ENCODE assay signal across 1 cellular context in the genomic region with DNA sequence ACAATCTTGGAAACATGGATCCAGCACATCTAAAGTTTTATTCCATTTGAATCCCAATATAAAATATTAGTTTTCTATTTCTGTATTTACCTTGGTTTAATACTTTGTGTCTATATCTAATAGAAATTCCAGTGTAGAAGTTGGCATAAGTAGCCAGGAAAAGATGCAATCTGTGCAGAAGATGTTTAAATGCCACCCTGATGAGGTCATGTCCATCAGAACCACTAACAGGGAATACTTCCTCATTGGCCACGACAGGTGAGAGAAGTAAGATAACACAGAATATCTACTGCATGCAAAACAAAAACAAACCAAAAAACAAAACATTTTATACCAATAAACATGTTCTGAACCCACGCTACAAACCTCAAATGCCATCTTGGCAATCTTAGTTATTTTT.
TF ChIP-seq lines count a peak whose summit lies in the region.

No MANE protein-coding gene starts in this region.

TF ChIP-seq in WTC11, 78 proteins besides CTCF, POLR2A, EP300 and RAD21 (continued from another document):
- TF ChIP-seq, protein P1, sequence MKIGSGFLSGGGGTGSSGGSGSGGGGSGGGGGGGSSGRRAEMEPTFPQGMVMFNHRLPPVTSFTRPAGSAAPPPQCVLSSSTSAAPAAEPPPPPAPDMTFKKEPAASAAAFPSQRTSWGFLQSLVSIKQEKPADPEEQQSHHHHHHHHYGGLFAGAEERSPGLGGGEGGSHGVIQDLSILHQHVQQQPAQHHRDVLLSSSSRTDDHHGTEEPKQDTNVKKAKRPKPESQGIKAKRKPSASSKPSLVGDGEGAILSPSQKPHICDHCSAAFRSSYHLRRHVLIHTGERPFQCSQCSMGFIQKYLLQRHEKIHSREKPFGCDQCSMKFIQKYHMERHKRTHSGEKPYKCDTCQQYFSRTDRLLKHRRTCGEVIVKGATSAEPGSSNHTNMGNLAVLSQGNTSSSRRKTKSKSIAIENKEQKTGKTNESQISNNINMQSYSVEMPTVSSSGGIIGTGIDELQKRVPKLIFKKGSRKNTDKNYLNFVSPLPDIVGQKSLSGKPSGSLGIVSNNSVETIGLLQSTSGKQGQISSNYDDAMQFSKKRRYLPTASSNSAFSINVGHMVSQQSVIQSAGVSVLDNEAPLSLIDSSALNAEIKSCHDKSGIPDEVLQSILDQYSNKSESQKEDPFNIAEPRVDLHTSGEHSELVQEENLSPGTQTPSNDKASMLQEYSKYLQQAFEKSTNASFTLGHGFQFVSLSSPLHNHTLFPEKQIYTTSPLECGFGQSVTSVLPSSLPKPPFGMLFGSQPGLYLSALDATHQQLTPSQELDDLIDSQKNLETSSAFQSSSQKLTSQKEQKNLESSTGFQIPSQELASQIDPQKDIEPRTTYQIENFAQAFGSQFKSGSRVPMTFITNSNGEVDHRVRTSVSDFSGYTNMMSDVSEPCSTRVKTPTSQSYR (CRISPR knock-in tag; IDR thresholded peaks at IDR 0.05) = no peak
- TF ChIP-seq, protein P2, sequence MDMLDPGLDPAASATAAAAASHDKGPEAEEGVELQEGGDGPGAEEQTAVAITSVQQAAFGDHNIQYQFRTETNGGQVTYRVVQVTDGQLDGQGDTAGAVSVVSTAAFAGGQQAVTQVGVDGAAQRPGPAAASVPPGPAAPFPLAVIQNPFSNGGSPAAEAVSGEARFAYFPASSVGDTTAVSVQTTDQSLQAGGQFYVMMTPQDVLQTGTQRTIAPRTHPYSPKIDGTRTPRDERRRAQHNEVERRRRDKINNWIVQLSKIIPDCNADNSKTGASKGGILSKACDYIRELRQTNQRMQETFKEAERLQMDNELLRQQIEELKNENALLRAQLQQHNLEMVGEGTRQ (CRISPR knock-in tag; IDR thresholded peaks at IDR 0.05) = no peak
- TF ChIP-seq, protein P3, sequence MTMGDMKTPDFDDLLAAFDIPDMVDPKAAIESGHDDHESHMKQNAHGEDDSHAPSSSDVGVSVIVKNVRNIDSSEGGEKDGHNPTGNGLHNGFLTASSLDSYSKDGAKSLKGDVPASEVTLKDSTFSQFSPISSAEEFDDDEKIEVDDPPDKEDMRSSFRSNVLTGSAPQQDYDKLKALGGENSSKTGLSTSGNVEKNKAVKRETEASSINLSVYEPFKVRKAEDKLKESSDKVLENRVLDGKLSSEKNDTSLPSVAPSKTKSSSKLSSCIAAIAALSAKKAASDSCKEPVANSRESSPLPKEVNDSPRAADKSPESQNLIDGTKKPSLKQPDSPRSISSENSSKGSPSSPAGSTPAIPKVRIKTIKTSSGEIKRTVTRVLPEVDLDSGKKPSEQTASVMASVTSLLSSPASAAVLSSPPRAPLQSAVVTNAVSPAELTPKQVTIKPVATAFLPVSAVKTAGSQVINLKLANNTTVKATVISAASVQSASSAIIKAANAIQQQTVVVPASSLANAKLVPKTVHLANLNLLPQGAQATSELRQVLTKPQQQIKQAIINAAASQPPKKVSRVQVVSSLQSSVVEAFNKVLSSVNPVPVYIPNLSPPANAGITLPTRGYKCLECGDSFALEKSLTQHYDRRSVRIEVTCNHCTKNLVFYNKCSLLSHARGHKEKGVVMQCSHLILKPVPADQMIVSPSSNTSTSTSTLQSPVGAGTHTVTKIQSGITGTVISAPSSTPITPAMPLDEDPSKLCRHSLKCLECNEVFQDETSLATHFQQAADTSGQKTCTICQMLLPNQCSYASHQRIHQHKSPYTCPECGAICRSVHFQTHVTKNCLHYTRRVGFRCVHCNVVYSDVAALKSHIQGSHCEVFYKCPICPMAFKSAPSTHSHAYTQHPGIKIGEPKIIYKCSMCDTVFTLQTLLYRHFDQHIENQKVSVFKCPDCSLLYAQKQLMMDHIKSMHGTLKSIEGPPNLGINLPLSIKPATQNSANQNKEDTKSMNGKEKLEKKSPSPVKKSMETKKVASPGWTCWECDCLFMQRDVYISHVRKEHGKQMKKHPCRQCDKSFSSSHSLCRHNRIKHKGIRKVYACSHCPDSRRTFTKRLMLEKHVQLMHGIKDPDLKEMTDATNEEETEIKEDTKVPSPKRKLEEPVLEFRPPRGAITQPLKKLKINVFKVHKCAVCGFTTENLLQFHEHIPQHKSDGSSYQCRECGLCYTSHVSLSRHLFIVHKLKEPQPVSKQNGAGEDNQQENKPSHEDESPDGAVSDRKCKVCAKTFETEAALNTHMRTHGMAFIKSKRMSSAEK (CRISPR knock-in tag; IDR thresholded peaks at IDR 0.05; ENCODE audit: borderline replicate concordance) = no peak
- TF ChIP-seq, protein P4, sequence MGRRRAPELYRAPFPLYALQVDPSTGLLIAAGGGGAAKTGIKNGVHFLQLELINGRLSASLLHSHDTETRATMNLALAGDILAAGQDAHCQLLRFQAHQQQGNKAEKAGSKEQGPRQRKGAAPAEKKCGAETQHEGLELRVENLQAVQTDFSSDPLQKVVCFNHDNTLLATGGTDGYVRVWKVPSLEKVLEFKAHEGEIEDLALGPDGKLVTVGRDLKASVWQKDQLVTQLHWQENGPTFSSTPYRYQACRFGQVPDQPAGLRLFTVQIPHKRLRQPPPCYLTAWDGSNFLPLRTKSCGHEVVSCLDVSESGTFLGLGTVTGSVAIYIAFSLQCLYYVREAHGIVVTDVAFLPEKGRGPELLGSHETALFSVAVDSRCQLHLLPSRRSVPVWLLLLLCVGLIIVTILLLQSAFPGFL (CRISPR knock-in tag; IDR thresholded peaks at IDR 0.05; ENCODE audit: borderline replicate concordance) = no peak
- TF ChIP-seq, protein P5, sequence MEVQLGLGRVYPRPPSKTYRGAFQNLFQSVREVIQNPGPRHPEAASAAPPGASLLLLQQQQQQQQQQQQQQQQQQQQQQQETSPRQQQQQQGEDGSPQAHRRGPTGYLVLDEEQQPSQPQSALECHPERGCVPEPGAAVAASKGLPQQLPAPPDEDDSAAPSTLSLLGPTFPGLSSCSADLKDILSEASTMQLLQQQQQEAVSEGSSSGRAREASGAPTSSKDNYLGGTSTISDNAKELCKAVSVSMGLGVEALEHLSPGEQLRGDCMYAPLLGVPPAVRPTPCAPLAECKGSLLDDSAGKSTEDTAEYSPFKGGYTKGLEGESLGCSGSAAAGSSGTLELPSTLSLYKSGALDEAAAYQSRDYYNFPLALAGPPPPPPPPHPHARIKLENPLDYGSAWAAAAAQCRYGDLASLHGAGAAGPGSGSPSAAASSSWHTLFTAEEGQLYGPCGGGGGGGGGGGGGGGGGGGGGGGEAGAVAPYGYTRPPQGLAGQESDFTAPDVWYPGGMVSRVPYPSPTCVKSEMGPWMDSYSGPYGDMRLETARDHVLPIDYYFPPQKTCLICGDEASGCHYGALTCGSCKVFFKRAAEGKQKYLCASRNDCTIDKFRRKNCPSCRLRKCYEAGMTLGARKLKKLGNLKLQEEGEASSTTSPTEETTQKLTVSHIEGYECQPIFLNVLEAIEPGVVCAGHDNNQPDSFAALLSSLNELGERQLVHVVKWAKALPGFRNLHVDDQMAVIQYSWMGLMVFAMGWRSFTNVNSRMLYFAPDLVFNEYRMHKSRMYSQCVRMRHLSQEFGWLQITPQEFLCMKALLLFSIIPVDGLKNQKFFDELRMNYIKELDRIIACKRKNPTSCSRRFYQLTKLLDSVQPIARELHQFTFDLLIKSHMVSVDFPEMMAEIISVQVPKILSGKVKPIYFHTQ (CRISPR knock-in tag; IDR thresholded peaks at IDR 0.05) = no peak
- TF ChIP-seq EMX1 (CRISPR knock-in tag; IDR thresholded peaks at IDR 0.05) (no peak), PRRX2 (CRISPR knock-in tag; IDR thresholded peaks at IDR 0.05) (no peak), NFYB (CRISPR knock-in tag; conservative IDR thresholded peaks at IDR 0.05; ENCODE audit: low read depth) (no peak), ZNF396 (CRISPR knock-in tag; IDR thresholded peaks at IDR 0.05; ENCODE audit: borderline replicate concordance) (no peak), JAZF1 (CRISPR knock-in tag; IDR thresholded peaks at IDR 0.05) (no peak)
- TF ChIP-seq, protein P6, sequence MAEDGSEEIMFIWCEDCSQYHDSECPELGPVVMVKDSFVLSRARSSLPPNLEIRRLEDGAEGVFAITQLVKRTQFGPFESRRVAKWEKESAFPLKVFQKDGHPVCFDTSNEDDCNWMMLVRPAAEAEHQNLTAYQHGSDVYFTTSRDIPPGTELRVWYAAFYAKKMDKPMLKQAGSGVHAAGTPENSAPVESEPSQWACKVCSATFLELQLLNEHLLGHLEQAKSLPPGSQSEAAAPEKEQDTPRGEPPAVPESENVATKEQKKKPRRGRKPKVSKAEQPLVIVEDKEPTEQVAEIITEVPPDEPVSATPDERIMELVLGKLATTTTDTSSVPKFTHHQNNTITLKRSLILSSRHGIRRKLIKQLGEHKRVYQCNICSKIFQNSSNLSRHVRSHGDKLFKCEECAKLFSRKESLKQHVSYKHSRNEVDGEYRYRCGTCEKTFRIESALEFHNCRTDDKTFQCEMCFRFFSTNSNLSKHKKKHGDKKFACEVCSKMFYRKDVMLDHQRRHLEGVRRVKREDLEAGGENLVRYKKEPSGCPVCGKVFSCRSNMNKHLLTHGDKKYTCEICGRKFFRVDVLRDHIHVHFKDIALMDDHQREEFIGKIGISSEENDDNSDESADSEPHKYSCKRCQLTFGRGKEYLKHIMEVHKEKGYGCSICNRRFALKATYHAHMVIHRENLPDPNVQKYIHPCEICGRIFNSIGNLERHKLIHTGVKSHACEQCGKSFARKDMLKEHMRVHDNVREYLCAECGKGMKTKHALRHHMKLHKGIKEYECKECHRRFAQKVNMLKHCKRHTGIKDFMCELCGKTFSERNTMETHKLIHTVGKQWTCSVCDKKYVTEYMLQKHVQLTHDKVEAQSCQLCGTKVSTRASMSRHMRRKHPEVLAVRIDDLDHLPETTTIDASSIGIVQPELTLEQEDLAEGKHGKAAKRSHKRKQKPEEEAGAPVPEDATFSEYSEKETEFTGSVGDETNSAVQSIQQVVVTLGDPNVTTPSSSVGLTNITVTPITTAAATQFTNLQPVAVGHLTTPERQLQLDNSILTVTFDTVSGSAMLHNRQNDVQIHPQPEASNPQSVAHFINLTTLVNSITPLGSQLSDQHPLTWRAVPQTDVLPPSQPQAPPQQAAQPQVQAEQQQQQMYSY (CRISPR knock-in tag; IDR thresholded peaks at IDR 0.05) = no peak
- TF ChIP-seq, protein P7, sequence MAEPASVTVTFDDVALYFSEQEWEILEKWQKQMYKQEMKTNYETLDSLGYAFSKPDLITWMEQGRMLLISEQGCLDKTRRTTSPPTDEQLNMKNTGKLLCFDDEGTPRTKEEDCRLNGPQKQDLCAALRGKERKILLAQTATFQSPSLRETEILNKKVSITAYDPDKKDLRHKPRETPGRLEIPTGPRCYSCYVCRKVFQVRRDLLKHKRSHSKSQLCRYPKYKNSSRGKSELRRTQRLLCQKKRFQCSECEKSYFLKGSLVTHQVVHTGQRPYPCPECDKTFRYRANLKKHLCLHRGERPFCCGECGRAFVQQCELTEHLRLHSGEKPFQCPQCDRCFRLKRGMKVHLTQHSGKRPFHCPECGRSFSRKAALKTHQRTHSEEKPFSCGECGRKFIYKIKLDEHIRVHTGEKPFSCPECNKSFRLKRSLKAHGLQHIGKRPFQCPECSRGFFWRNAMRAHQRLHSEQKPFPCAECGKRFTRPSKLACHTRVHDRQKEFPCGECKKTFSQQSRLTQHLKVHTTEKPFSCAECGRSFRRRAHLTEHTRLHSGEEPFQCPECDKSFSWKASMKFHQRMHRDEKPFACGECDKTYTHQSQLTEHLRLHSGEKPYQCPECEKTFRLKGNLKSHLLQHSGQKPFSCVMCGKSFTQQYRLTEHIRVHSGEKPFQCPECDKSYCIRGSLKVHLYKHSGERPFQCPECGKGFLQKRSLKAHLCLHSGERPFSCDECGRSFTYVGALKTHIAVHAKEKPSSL (CRISPR knock-in tag; conservative IDR thresholded peaks at IDR 0.05) = no peak
